In the genomic region with DNA sequence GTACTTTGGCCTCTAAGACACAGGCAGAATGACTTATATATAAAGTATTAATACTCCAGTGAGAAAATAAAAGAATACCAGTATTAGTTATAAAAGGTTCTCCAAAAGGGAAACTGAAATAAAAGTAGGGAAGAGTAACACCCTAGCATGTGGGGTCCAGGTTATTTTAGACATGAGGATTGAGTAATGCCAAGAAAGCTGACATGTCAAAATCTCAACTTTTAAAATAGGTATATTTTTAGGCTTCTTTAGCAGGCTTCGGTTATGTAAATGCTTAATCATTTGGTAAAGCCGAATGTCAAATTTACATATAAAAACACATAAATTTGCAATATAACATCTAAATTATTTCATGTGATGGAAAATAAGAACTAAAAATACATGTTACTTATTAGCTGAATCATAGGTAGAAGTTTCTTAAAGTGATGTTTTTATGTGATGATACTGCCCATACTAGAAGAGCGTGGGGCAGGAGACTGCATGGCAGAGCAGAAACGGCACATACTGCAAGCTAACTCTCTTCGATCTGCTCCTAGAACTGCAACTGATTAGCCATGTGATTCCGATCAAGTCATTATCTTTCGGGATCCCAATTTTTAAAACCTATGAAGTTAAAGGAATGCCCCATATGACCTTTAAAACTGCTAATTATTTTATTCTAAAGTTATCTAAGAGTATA, we compare ENCODE assay signal across 1 cellular context.
TF ChIP-seq lines count a peak whose summit lies in the region.

No MANE protein-coding gene starts in this region.

TF ChIP-seq in A549, 52 proteins besides CTCF, POLR2A, EP300 and RAD21 (continued from another document):
- TF ChIP-seq FOSB (CRISPR knock-in tag; IDR thresholded peaks at IDR 0.05) = no peak
- TF ChIP-seq, protein P1, sequence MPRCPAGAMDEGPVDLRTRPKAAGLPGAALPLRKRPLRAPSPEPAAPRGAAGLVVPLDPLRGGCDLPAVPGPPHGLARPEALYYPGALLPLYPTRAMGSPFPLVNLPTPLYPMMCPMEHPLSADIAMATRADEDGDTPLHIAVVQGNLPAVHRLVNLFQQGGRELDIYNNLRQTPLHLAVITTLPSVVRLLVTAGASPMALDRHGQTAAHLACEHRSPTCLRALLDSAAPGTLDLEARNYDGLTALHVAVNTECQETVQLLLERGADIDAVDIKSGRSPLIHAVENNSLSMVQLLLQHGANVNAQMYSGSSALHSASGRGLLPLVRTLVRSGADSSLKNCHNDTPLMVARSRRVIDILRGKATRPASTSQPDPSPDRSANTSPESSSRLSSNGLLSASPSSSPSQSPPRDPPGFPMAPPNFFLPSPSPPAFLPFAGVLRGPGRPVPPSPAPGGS (IDR thresholded peaks at IDR 0.05) = no peak
- no peak for TF ChIP-seq KDM1A (IDR thresholded peaks at IDR 0.05; ENCODE audit: low read depth)
- no peak for TF ChIP-seq ZNF302 (CRISPR knock-in tag; IDR thresholded peaks at IDR 0.05)
- TF ChIP-seq RNF2 (IDR thresholded peaks at IDR 0.05; ENCODE audit: borderline replicate concordance, low read depth) = no peak
- no peak for TF ChIP-seq EHF (CRISPR knock-in tag; IDR thresholded peaks at IDR 0.05)
- TF ChIP-seq, protein P2, sequence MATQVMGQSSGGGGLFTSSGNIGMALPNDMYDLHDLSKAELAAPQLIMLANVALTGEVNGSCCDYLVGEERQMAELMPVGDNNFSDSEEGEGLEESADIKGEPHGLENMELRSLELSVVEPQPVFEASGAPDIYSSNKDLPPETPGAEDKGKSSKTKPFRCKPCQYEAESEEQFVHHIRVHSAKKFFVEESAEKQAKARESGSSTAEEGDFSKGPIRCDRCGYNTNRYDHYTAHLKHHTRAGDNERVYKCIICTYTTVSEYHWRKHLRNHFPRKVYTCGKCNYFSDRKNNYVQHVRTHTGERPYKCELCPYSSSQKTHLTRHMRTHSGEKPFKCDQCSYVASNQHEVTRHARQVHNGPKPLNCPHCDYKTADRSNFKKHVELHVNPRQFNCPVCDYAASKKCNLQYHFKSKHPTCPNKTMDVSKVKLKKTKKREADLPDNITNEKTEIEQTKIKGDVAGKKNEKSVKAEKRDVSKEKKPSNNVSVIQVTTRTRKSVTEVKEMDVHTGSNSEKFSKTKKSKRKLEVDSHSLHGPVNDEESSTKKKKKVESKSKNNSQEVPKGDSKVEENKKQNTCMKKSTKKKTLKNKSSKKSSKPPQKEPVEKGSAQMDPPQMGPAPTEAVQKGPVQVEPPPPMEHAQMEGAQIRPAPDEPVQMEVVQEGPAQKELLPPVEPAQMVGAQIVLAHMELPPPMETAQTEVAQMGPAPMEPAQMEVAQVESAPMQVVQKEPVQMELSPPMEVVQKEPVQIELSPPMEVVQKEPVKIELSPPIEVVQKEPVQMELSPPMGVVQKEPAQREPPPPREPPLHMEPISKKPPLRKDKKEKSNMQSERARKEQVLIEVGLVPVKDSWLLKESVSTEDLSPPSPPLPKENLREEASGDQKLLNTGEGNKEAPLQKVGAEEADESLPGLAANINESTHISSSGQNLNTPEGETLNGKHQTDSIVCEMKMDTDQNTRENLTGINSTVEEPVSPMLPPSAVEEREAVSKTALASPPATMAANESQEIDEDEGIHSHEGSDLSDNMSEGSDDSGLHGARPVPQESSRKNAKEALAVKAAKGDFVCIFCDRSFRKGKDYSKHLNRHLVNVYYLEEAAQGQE (IDR thresholded peaks at IDR 0.05) = no peak
- TF ChIP-seq RCOR1 (IDR thresholded peaks at IDR 0.05; ENCODE audit: low read depth, low read length) = no peak
